23 cellular contexts compared by ENCODE assay signal in the genomic region with DNA sequence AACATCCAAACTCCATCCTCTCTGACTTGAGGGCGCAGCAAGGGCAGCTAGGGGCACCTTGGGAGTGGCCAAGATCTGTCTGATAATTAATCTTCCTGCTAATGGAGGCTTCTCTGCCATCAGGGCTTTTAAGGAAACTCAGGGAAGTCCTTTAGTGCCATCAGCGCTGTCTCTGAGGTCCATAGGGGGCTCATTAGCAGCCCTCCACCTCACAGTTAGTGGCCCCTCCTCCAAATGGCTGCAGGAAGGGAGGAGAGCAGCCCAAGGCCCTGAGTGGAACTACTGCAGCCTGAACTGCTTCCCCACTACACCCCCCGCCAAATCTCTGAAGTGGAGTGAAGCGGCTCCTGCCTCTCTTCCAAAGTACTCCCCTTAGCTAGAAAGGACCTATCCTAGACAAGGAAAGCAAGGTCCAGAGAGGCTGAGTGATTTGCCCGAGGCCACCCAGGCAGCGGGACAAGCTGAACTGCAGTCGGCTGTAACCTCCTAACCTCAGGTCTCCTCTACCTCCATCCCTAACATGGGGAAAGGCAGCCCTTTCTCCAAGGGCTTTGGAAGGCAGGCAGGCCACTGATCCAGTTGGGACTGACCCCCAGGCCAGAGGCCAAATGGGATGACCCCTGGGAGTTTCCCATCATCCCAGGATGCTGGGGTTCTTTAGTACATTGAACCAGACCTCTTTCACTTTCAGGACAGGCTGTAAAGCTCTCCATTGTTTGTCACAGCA.
"Had no signal": no experiment of that assay in that cellular context is flagged by ENCODE, and none has a peak within 500 bp of the region (broad histone marks: within the 10 kb centered on the region; RNA-seq: fewer than 3 reads in every experiment).

No MANE protein-coding gene starts in this region.

- H3K27me3 ChIP-seq: ascending aorta, breast epithelium, tibial artery had no signal

- H3K4me3 Mint-ChIP-seq: activated naive CD8-positive, alpha-beta T cell treated with anti-CD3 and anti-CD28 coated beads, Interleukin-2, amount 50 U/mL, for 24 hours; activated T-helper 17 cell treated with anti-CD3 and anti-CD28 coated beads, Interleukin-2, amount 50 U/mL, for 72 hours had no signal

- H3K9me3 Mint-ChIP-seq: activated naive CD8-positive, alpha-beta T cell treated with anti-CD3 and anti-CD28 coated beads, Interleukin-2, amount 50 U/mL, for 24 hours; activated T-helper 17 cell treated with anti-CD3 and anti-CD28 coated beads, Interleukin-2, amount 50 U/mL, for 72 hours had no signal

- H3K27ac Mint-ChIP-seq: activated naive CD8-positive, alpha-beta T cell treated with anti-CD3 and anti-CD28 coated beads, Interleukin-2, amount 50 U/mL, for 24 hours; activated T-helper 17 cell treated with anti-CD3 and anti-CD28 coated beads, Interleukin-2, amount 50 U/mL, for 72 hours had no signal

- H3K9me3 ChIP-seq: ascending aorta, breast epithelium, lower lobe of right lung, neutrophil, tibial artery had no signal

- FAIRE-seq: urothelium cell line had no signal

- H3K4me3 ChIP-seq: ascending aorta, breast epithelium, lower lobe of right lung, skin epidermis, tibial artery had no signal

- H3K27ac ChIP-seq: ascending aorta, breast epithelium, lower lobe of right lung, neutrophil, skin epidermis, tibial artery, VCaP had no signal

- DNase-seq: activated CD4-positive, alpha-beta T cell treated with anti-CD3 and anti-CD28 coated beads for 1 hour; activated CD4-positive, alpha-beta T cell treated with anti-CD3 and anti-CD28 coated beads, Interleukin-2, amount 50 U/mL, for 4 hours; activated naive CD4-positive, alpha-beta T cell treated with Interleukin-2 at 50 U/mL for 16 hours; activated naive CD8-positive, alpha-beta T cell treated with anti-CD3 and anti-CD28 coated beads, Interleukin-2, amount 50 U/mL, for 24 hours; activated T-cell treated with anti-CD3 and anti-CD28 coated beads for 4 hours; cerebellar nuclear complex; effector CD8-positive, alpha-beta T cell; foreskin melanocyte; head of caudate nucleus; left cardiac atrium; lower lobe of right lung; midbrain; retina; stimulated activated CD4-positive, alpha-beta T cell treated with anti-CD3 and anti-CD28 coated beads, Interleukin-4, amount 100 ng/mL, for 24 hours; stimulated activated naive CD4-positive, alpha-beta T cell; tibial artery had no signal

- H3K36me3 ChIP-seq: ascending aorta, breast epithelium, lower lobe of right lung, neutrophil, tibial artery had no signal

- ATAC-seq: activated naive CD8-positive, alpha-beta T cell treated with anti-CD3 and anti-CD28 coated beads, Interleukin-2, amount 50 U/mL, for 24 hours; activated T-helper 17 cell treated with anti-CD3 and anti-CD28 coated beads, Interleukin-2, amount 50 U/mL, for 72 hours; left cardiac atrium; lower lobe of right lung had no signal
